Comparison of ENCODE assay signal across 1 cellular context in the genomic region with DNA sequence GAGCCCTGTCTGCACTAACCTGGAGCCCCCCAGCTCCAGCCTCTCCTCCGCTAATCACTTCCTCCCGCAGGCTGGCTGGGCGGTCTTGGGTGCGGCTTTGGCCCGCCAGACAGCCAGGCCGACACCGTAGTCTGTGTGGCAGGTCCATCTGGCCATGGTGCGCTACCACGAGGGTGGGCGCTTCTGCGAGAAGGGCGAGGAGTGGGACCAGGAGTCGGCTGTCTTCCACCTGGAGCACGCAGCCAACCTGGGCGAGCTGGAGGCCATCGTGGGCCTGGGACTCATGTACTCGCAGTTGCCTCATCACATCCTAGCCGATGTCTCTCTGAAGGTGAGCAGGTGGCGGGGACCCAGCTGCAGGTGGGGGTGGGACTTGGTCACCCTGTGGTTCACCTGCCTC.
TF ChIP-seq lines count a peak whose summit lies in the region.

No MANE protein-coding gene starts in this region.

TF ChIP-seq in GM12878, 131 proteins besides CTCF, POLR2A, EP300 and RAD21:
- TF ChIP-seq HCFC1 (IDR thresholded peaks at IDR 0.05; ENCODE audit: low read length): no peak
- TF ChIP-seq, protein P1, sequence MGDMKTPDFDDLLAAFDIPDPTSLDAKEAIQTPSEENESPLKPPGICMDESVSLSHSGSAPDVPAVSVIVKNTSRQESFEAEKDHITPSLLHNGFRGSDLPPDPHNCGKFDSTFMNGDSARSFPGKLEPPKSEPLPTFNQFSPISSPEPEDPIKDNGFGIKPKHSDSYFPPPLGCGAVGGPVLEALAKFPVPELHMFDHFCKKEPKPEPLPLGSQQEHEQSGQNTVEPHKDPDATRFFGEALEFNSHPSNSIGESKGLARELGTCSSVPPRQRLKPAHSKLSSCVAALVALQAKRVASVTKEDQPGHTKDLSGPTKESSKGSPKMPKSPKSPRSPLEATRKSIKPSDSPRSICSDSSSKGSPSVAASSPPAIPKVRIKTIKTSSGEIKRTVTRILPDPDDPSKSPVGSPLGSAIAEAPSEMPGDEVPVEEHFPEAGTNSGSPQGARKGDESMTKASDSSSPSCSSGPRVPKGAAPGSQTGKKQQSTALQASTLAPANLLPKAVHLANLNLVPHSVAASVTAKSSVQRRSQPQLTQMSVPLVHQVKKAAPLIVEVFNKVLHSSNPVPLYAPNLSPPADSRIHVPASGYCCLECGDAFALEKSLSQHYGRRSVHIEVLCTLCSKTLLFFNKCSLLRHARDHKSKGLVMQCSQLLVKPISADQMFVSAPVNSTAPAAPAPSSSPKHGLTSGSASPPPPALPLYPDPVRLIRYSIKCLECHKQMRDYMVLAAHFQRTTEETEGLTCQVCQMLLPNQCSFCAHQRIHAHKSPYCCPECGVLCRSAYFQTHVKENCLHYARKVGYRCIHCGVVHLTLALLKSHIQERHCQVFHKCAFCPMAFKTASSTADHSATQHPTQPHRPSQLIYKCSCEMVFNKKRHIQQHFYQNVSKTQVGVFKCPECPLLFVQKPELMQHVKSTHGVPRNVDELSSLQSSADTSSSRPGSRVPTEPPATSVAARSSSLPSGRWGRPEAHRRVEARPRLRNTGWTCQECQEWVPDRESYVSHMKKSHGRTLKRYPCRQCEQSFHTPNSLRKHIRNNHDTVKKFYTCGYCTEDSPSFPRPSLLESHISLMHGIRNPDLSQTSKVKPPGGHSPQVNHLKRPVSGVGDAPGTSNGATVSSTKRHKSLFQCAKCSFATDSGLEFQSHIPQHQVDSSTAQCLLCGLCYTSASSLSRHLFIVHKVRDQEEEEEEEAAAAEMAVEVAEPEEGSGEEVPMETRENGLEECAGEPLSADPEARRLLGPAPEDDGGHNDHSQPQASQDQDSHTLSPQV (IDR thresholded peaks at IDR 0.05): no peak
- TF ChIP-seq, protein P2, sequence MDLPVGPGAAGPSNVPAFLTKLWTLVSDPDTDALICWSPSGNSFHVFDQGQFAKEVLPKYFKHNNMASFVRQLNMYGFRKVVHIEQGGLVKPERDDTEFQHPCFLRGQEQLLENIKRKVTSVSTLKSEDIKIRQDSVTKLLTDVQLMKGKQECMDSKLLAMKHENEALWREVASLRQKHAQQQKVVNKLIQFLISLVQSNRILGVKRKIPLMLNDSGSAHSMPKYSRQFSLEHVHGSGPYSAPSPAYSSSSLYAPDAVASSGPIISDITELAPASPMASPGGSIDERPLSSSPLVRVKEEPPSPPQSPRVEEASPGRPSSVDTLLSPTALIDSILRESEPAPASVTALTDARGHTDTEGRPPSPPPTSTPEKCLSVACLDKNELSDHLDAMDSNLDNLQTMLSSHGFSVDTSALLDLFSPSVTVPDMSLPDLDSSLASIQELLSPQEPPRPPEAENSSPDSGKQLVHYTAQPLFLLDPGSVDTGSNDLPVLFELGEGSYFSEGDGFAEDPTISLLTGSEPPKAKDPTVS (IDR thresholded peaks at IDR 0.05; ENCODE audit: low read depth, low read length): no peak
- no peak for TF ChIP-seq STAT1 (conservative IDR thresholded peaks at IDR 0.05)
- TF ChIP-seq RELB (IDR thresholded peaks at IDR 0.05; ENCODE audit: low read depth): no peak
- TF ChIP-seq, protein P3, sequence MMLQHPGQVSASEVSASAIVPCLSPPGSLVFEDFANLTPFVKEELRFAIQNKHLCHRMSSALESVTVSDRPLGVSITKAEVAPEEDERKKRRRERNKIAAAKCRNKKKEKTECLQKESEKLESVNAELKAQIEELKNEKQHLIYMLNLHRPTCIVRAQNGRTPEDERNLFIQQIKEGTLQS (IDR thresholded peaks at IDR 0.05; ENCODE audit: borderline replicate concordance, extremely low read depth, low read depth, low read length): no peak
- no peak for TF ChIP-seq REST (IDR thresholded peaks at IDR 0.05; ENCODE audit: low read depth, low read length)
